In genomic region chr15:48176957-48177356, GRCh38 we compare ENCODE assay signal across 9 cellular contexts. TPM values are rescaled to one million over a fixed set of nuclear protein-coding genes. Genes with fewer than 3 reads are reported as not detected.
DNase-seq lines count a peak whose midpoint lies in the region; ATAC-seq, FAIRE-seq and TF ChIP-seq lines count a peak whose summit lies in the region.
"Had no signal": no experiment of that assay in that cellular context is flagged by ENCODE, and none has a peak within 500 bp of the region (broad histone marks: within the 10 kb centered on the region; RNA-seq: fewer than 3 reads in every experiment).

No MANE protein-coding gene starts in this region.

- H3K4me3 ChIP-seq in BLaER1 treated with 17β-estradiol and CSF1 and Interleukin-3, amounts not matched to agents 10 nM and 100 nM, result peak overlapping the region in 6 of 10 experiments; percentile 58 to 67 (median 65); a peak in 6 of 20 replicates
- peak overlapping the region; percentile 53 for H3K4me3 ChIP-seq in HAP-1
- H3K4me3 ChIP-seq in astrocyte (ENCODE audit: insufficient read depth, low read depth, low read length), result peak overlapping the region; percentile 71
- H3K4me3 ChIP-seq in naive thymus-derived CD4-positive, alpha-beta T cell (ENCODE audit: low read length), result peak overlapping the region; percentile 68
- H3K4me3 ChIP-seq: SJCRH30 had no signal

- no peaks in the 10 kb centered on the region for H3K36me3 Mint-ChIP-seq in astrocyte (ENCODE audit: low read depth, unreplicated experiment)
- H3K36me3 Mint-ChIP-seq in naive thymus-derived CD4-positive, alpha-beta T cell, result peaks cover 0 to 16% (median 8%) of the 10 kb centered on the region in 5 donors

- no peak overlapping the region; a peak in 1 of 22 replicates for H3K9ac ChIP-seq in BLaER1 treated with 17β-estradiol and CSF1 and Interleukin-3, amounts not matched to agents 10 nM and 100 nM
- peak overlapping the region; percentile 84 for H3K9ac ChIP-seq in astrocyte (ENCODE audit: low read length)

- no peaks in the 10 kb centered on the region for H3K9me3 Mint-ChIP-seq in astrocyte (ENCODE audit: unreplicated experiment)
- H3K9me3 Mint-ChIP-seq in naive thymus-derived CD4-positive, alpha-beta T cell, result peaks cover 0 to 17% (median 4%) of the 10 kb centered on the region in 11 donors

- H3K9me3 ChIP-seq in BLaER1 treated with 17β-estradiol and CSF1 and Interleukin-3, amounts not matched to agents 10 nM and 100 nM (replicated peaks in 1 of 11), result peaks cover 0 to 9% (median 0%) of the 10 kb centered on the region in 11 experiments; a peak in 3 of 22 replicates
- 0 out of 2 replicates have a peak, but pooled peaks cover 2% of the 10 kb centered on the region for H3K9me3 ChIP-seq in HAP-1
- H3K9me3 ChIP-seq in astrocyte (ENCODE audit: insufficient read depth, low read depth, low read length), result no peaks in the 10 kb centered on the region
- no peaks in the 10 kb centered on the region for H3K9me3 ChIP-seq in naive thymus-derived CD4-positive, alpha-beta T cell (ENCODE audit: control insufficient read depth in 2 of 3, low read length in 3 of 3)
- H3K9me3 ChIP-seq: SJCRH30 had no signal

- CTCF ChIA-PET in naive thymus-derived CD4-positive, alpha-beta T cell (lab: Charles Lee), result no interaction called here

- POLR2A ChIA-PET in naive thymus-derived CD4-positive, alpha-beta T cell (lab: Charles Lee), result no interaction called here

- peak overlapping the region; percentile 18 to 68 (median 58); a peak in 19 of 22 replicates for H3K4me2 ChIP-seq in BLaER1 treated with 17β-estradiol and CSF1 and Interleukin-3, amounts not matched to agents 10 nM and 100 nM
- peak overlapping the region; percentile 89 for H3K4me2 ChIP-seq in astrocyte (ENCODE audit: low read length)

- H3K36me3 ChIP-seq in BLaER1 treated with 17β-estradiol and CSF1 and Interleukin-3, amounts not matched to agents 10 nM and 100 nM, result no peaks in the 10 kb centered on the region
- H3K36me3 ChIP-seq in HAP-1 (replicated peaks) (no peaks in the 10 kb centered on the region), astrocyte (ENCODE audit: insufficient read depth, low read length) (no peaks in the 10 kb centered on the region)
- H3K36me3 ChIP-seq in naive thymus-derived CD4-positive, alpha-beta T cell (ENCODE audit: control insufficient read depth in 2 of 3, insufficient read depth in 3 of 3, low read length in 3 of 3), result no peaks in the 10 kb centered on the region
- H3K36me3 ChIP-seq: SJCRH30 had no signal

- no peaks in the 10 kb centered on the region for H4K20me1 ChIP-seq in BLaER1 treated with 17β-estradiol and CSF1 and Interleukin-3, amounts not matched to agents 10 nM and 100 nM
- no peaks in the 10 kb centered on the region for H4K20me1 ChIP-seq in astrocyte (ENCODE audit: insufficient read depth, low read length)

- in situ Hi-C loops in HAP-1 (cut with MboI; ENCODE audit: low sequenced_read_pairs), result no loop called here

- DNase-seq in HAP-1 (ENCODE audit: low spot score in 2 of 2) (no peak), astrocyte (ENCODE audit: low read depth) (no peak), NOMO-1 treated with dmso at 0.1 percent for 144 hours (lab: John Stamatoyannopoulos, UW; ENCODE audit: unreplicated experiment) (no peak), putamen (ENCODE audit: low spot score) (no peak)
- DNase-seq in naive thymus-derived CD4-positive, alpha-beta T cell, result no peak
- no peak for DNase-seq in stimulated activated CD4-positive, alpha-beta T cell treated with anti-CD3 and anti-CD28 coated beads, Interleukin-4, amount 100 ng/mL, for 24 hours
- DNase-seq: SJCRH30 had no signal

- H3K4me3 Mint-ChIP-seq in astrocyte (ENCODE audit: unreplicated experiment), result peak overlapping the region; percentile 96
- peak overlapping the region; percentile 89 to 96 (median 92) for H3K4me3 Mint-ChIP-seq in naive thymus-derived CD4-positive, alpha-beta T cell

- peaks cover 0 to 8% (median 0%) of the 10 kb centered on the region in 10 experiments; a peak in 5 of 20 replicates for H3K4me1 ChIP-seq in BLaER1 treated with 17β-estradiol and CSF1 and Interleukin-3, amounts not matched to agents 10 nM and 100 nM
- H3K4me1 ChIP-seq in HAP-1 (peaks cover 15% of the 10 kb centered on the region), astrocyte (ENCODE audit: insufficient read depth, low read length) (no peaks in the 10 kb centered on the region)
- H3K4me1 ChIP-seq in naive thymus-derived CD4-positive, alpha-beta T cell (ENCODE audit: control insufficient read depth in 2 of 2, insufficient read depth in 2 of 2, low read length in 2 of 2), result no peaks in the 10 kb centered on the region
- H3K4me1 ChIP-seq: SJCRH30 had no signal

- peak overlapping the region; percentile 94 for H3K27ac Mint-ChIP-seq in astrocyte (ENCODE audit: unreplicated experiment)
- peak overlapping the region in 7 of 9 donors; percentile 63 to 96 (median 87) for H3K27ac Mint-ChIP-seq in naive thymus-derived CD4-positive, alpha-beta T cell

- intact Hi-C loops in naive thymus-derived CD4-positive, alpha-beta T cell (cut with micrococcal nuclease), result loop anchor here in 1 of 2 donors (5.0 kb wide), 2 partner anchors 155 to 1445 kb away; partner anchors contain the start of genes DTWD1, DUT and FAM227B

- peaks cover 49% of the 10 kb centered on the region for H3K79me2 ChIP-seq in astrocyte (ENCODE audit: insufficient read depth, low read length)

- H2AFZ ChIP-seq in astrocyte (ENCODE audit: low read depth, low read length), result peak overlapping the region; percentile 83

- H3K27me3 Mint-ChIP-seq in astrocyte (ENCODE audit: low read depth, unreplicated experiment), result no peaks in the 10 kb centered on the region
- H3K27me3 Mint-ChIP-seq in naive thymus-derived CD4-positive, alpha-beta T cell, result peaks cover 11 to 28% (median 17%) of the 10 kb centered on the region in 5 donors

- no peak for ATAC-seq in naive thymus-derived CD4-positive, alpha-beta T cell
- ATAC-seq in HG02623 (IDR thresholded peaks at IDR 0.05; ENCODE audit: unreplicated experiment), result no peak

- peak overlapping the region in 1 of 11 experiments; percentile 65; a peak in 1 of 22 replicates for H3K27ac ChIP-seq in BLaER1 treated with 17β-estradiol and CSF1 and Interleukin-3, amounts not matched to agents 10 nM and 100 nM
- peak overlapping the region; percentile 84 for H3K27ac ChIP-seq in astrocyte (ENCODE audit: low read depth, low read length)
- no peak overlapping the region for H3K27ac ChIP-seq in naive thymus-derived CD4-positive, alpha-beta T cell (ENCODE audit: low read depth, low read length)
- H3K27ac ChIP-seq: SJCRH30 had no signal

- no peak for TF ChIP-seq CTCF in astrocyte (IDR thresholded peaks at IDR 0.05; ENCODE audit: insufficient read depth, low read depth, low read length)

- H3K27me3 ChIP-seq in BLaER1 treated with 17β-estradiol and CSF1 and Interleukin-3, amounts not matched to agents 10 nM and 100 nM, result no peaks in the 10 kb centered on the region; a peak in 1 of 22 replicates
- no peaks in the 10 kb centered on the region for H3K27me3 ChIP-seq in HAP-1 (ENCODE audit: low read depth)
- no peaks in the 10 kb centered on the region for H3K27me3 ChIP-seq in astrocyte (ENCODE audit: insufficient read depth, low read length)
- no peaks in the 10 kb centered on the region for H3K27me3 ChIP-seq in naive thymus-derived CD4-positive, alpha-beta T cell (ENCODE audit: control insufficient read depth in 2 of 2, insufficient read depth in 2 of 2, low read length in 2 of 2)
- H3K27me3 ChIP-seq: SJCRH30 had no signal

- H3K4me1 Mint-ChIP-seq in astrocyte (ENCODE audit: low read depth, unreplicated experiment), result peaks cover 3% of the 10 kb centered on the region
- H3K4me1 Mint-ChIP-seq in naive thymus-derived CD4-positive, alpha-beta T cell, result peaks cover 8 to 35% (median 16%) of the 10 kb centered on the region in 7 donors

- peak; percentile 68 for FAIRE-seq in astrocyte (lab: Jason Lieb, UNC)

RNA-seq across cellular contexts. Expression of gene MYEF2, which starts 1.1 kb away (rescaled TPM):
- 17.4 and 22.6 TPM in 2 replicates for total RNA-seq in astrocyte
- total RNA-seq in naive thymus-derived CD4-positive, alpha-beta T cell, result 10 to 100 TPM; 16.4 to 29.1 (median 17.8) TPM
- 1 to 10 TPM; 1.4 to 1.8 TPM for polyA plus RNA-seq in naive thymus-derived CD4-positive, alpha-beta T cell
- total RNA-seq: SJCRH30 had no signal

RNA-seq across cellular contexts. Expression of gene CTXN2, which starts 14.5 kb away (rescaled TPM):
- not detected in 2 replicates for total RNA-seq in astrocyte
- not detected for total RNA-seq in naive thymus-derived CD4-positive, alpha-beta T cell
- not detected for polyA plus RNA-seq in naive thymus-derived CD4-positive, alpha-beta T cell
- total RNA-seq: SJCRH30 had no signal

RNA-seq across cellular contexts. Expression of gene SLC12A1, which starts 29.1 kb away (rescaled TPM):
- not detected in 2 replicates for total RNA-seq in astrocyte
- not detected for total RNA-seq in naive thymus-derived CD4-positive, alpha-beta T cell
- polyA plus RNA-seq in naive thymus-derived CD4-positive, alpha-beta T cell, result not detected
- total RNA-seq: SJCRH30 had no signal

RNA-seq across cellular contexts. Expression of gene SLC24A5, which starts 56.2 kb away (rescaled TPM):
- total RNA-seq in astrocyte, result not detected in 2 replicates
- not detected for total RNA-seq in naive thymus-derived CD4-positive, alpha-beta T cell
- not detected for polyA plus RNA-seq in naive thymus-derived CD4-positive, alpha-beta T cell
- total RNA-seq: SJCRH30 had no signal
